Comparison of ENCODE assay signal across 14 cellular contexts in genomic region chr5:179154991-179155955, GRCh38.
A peak's percentile ranks its signal among the peaks of the same experiment; 100 is the strongest.
DNase-seq lines count a peak whose midpoint lies in the region; ATAC-seq and TF ChIP-seq lines count a peak whose summit lies in the region.
"Had no signal": no experiment of that assay in that cellular context is flagged by ENCODE, and none has a peak within 500 bp of the region (broad histone marks: within the 10 kb centered on the region; RNA-seq: fewer than 3 reads in every experiment).

No MANE protein-coding gene starts in this region.

- H3K27ac ChIP-seq in SK-N-SH (ENCODE audit: low read depth in 2 of 2, low read length in 1 of 2) (no peak overlapping the region), DND-41 (ENCODE audit: low read length) (no peak overlapping the region)
- H3K27ac ChIP-seq: dorsolateral prefrontal cortex, thoracic aorta had no signal

- no peak for TF ChIP-seq CTCF in SK-N-SH (IDR thresholded peaks at IDR 0.05)
- no peak for TF ChIP-seq CTCF in DND-41 (IDR thresholded peaks at IDR 0.05; ENCODE audit: borderline replicate concordance, extremely low read depth, low read length, poor library complexity, severe bottlenecking)
- no peak for TF ChIP-seq CTCF in GM20000 (IDR thresholded peaks at IDR 0.05; ENCODE audit: extremely low read depth, missing control alignments)

- TF ChIP-seq EP300 in SK-N-SH (IDR thresholded peaks at IDR 0.05; ENCODE audit: borderline replicate concordance in 1 of 2, low read depth in 1 of 2, low read length in 1 of 2) = no peak

- POLR2A ChIA-PET in SK-N-SH (lab: Yijun Ruan, JAX) = no interaction called here

- TF ChIP-seq RAD21 in SK-N-SH (IDR thresholded peaks at IDR 0.05; ENCODE audit: low read length) = no peak

- H3K27me3 ChIP-seq in SK-N-SH (ENCODE audit: insufficient read depth) = no peaks in the 10 kb centered on the region
- no peaks in the 10 kb centered on the region for H3K27me3 ChIP-seq in DND-41 (ENCODE audit: insufficient read depth, low read length, poor library complexity)
- H3K27me3 ChIP-seq: dorsolateral prefrontal cortex had no signal

- H3F3A ChIP-seq in SK-N-SH (replicated peaks; ENCODE audit: insufficient read depth) = no peaks in the 10 kb centered on the region

- DNase-seq in SK-N-SH (peak; percentile 64), DND-41 (peak; percentile 20), RPMI8226 (peak; percentile 87), mesenteric fat pad (ENCODE audit: low spot score) (peak; percentile 77), GM20000 (ENCODE audit: low spot score) (no peak)
- DNase-seq: Calu3, hippocampal formation, Karpas-422, SIG-M5 had no signal

- WGBS in SK-N-SH (ENCODE audit: low lambda C conversion rate) = 40% methylated on average over 15 of the region's 27 CpGs

- H3K79me2 ChIP-seq in SK-N-SH (ENCODE audit: insufficient read depth) (no peaks in the 10 kb centered on the region), DND-41 (ENCODE audit: insufficient read depth, low read length) (no peaks in the 10 kb centered on the region)

- ATAC-seq in SK-N-SH treated with all-trans-retinoic acid at 6 μM for 48 hours = no peak; the same call in 2 of the 3 replicates
- peak; percentile 57 for ATAC-seq in DND-41 (ENCODE audit: insufficient read depth, low read depth)
- no peak for ATAC-seq in GM18517 (IDR thresholded peaks at IDR 0.05; ENCODE audit: unreplicated experiment)
- ATAC-seq in HG02610 (IDR thresholded peaks at IDR 0.05; ENCODE audit: unreplicated experiment) = no peak

- CTCF ChIA-PET in SK-N-SH (lab: Yijun Ruan, JAX) = interaction anchor here (0.6 to 3.0 kb wide), 7 partner anchors 12 to 382 kb away, joined by 3 to 13 read pairs (median 3); no protein-coding TSS in a partner anchor

- H3K4me3 ChIP-seq in SK-N-SH (ENCODE audit: low read depth in 2 of 2, low read length in 1 of 2) (no peak overlapping the region), DND-41 (ENCODE audit: low read depth in 1 of 2, low read length in 2 of 2) (no peak overlapping the region)
- H3K4me3 ChIP-seq: dorsolateral prefrontal cortex, thoracic aorta had no signal

- no peak overlapping the region for H3K9ac ChIP-seq in SK-N-SH
- no peak overlapping the region for H3K9ac ChIP-seq in DND-41 (ENCODE audit: low read depth, low read length)

- H2AFZ ChIP-seq in SK-N-SH (ENCODE audit: low read depth) (no peak overlapping the region), DND-41 (ENCODE audit: low read depth, low read length) (no peak overlapping the region)

- H3K9me3 ChIP-seq in SK-N-SH (no peaks in the 10 kb centered on the region), DND-41 (ENCODE audit: insufficient read depth, low read length, severe bottlenecking) (no peaks in the 10 kb centered on the region)
- H3K9me3 ChIP-seq: thoracic aorta had no signal

- H3K36me3 ChIP-seq in SK-N-SH (replicated peaks in 1 of 2; ENCODE audit: control insufficient read depth in 1 of 2, insufficient read depth in 2 of 2, low read length in 1 of 2) = no peaks in the 10 kb centered on the region
- no peaks in the 10 kb centered on the region for H3K36me3 ChIP-seq in DND-41 (ENCODE audit: insufficient read depth, low read length)
- H3K36me3 ChIP-seq: thoracic aorta had no signal

- H4K20me1 ChIP-seq in SK-N-SH (ENCODE audit: insufficient read depth) (no peaks in the 10 kb centered on the region), DND-41 (ENCODE audit: insufficient read depth, low read length) (no peaks in the 10 kb centered on the region)

- no peak overlapping the region for H3K4me2 ChIP-seq in SK-N-SH
- H3K4me2 ChIP-seq in DND-41 (ENCODE audit: insufficient read depth, low read length) = no peak overlapping the region

- H3K9me2 ChIP-seq in SK-N-SH = no peaks in the 10 kb centered on the region

- H3K4me1 ChIP-seq in SK-N-SH (ENCODE audit: control insufficient read depth in 1 of 2, insufficient read depth in 2 of 2, low read depth in 1 of 2, low read length in 1 of 2) = peaks cover 0 to 8% of the 10 kb centered on the region in 2 experiments; a peak in 1 of 4 replicates
- no peaks in the 10 kb centered on the region for H3K4me1 ChIP-seq in DND-41 (ENCODE audit: insufficient read depth, low read length)

TF ChIP-seq in SK-N-SH, 30 proteins besides CTCF, POLR2A, EP300 and RAD21:
- TF ChIP-seq TEAD4 (IDR thresholded peaks at IDR 0.05; ENCODE audit: borderline replicate concordance, insufficient read depth) = no peak
TF ChIP-seq in SK-N-SH: peak in this region for 0.

TF ChIP-seq in SK-N-SH treated with all-trans-retinoic acid at 6 μM for 48 hours, 23 proteins besides CTCF, POLR2A, EP300 and RAD21:
- no peak for TF ChIP-seq TCF4 (CRISPR knock-in tag; IDR thresholded peaks at IDR 0.05; ENCODE audit: borderline replicate concordance)
- TF ChIP-seq ZNF565 (CRISPR knock-in tag; conservative IDR thresholded peaks at IDR 0.05; ENCODE audit: low read depth) = no peak
- TF ChIP-seq POU6F1 (CRISPR knock-in tag; IDR thresholded peaks at IDR 0.05; ENCODE audit: borderline replicate concordance, low read depth) = no peak
- TF ChIP-seq BACH2 (CRISPR knock-in tag; IDR thresholded peaks at IDR 0.05; ENCODE audit: borderline replicate concordance) = no peak
- no peak for TF ChIP-seq ZNF8 (CRISPR knock-in tag; IDR thresholded peaks at IDR 0.05)
- TF ChIP-seq RARB (CRISPR knock-in tag; IDR thresholded peaks at IDR 0.05) = no peak
- no peak for TF ChIP-seq PATZ1 (CRISPR knock-in tag; IDR thresholded peaks at IDR 0.05; ENCODE audit: borderline replicate concordance)
- no peak for TF ChIP-seq GLIS3 (CRISPR knock-in tag; IDR thresholded peaks at IDR 0.05)
- no peak for TF ChIP-seq SNAI2 (CRISPR knock-in tag; IDR thresholded peaks at IDR 0.05)
- TF ChIP-seq PPARA (CRISPR knock-in tag; IDR thresholded peaks at IDR 0.05; ENCODE audit: borderline replicate concordance) = no peak
- TF ChIP-seq ZFP30 (CRISPR knock-in tag; IDR thresholded peaks at IDR 0.05) = no peak
- no peak for TF ChIP-seq ESRRG (CRISPR knock-in tag; IDR thresholded peaks at IDR 0.05)
- no peak for TF ChIP-seq OSR1 (CRISPR knock-in tag; IDR thresholded peaks at IDR 0.05)
- no peak for TF ChIP-seq ARNTL (CRISPR knock-in tag; IDR thresholded peaks at IDR 0.05; ENCODE audit: borderline replicate concordance, low read depth)
- no peak for TF ChIP-seq TOX (CRISPR knock-in tag; IDR thresholded peaks at IDR 0.05; ENCODE audit: borderline replicate concordance)
